In genomic region chr13:97971519-97971918, GRCh38 we compare ENCODE assay signal across 24 cellular contexts.
"Had no signal": no experiment of that assay in that cellular context is flagged by ENCODE, and none has a peak within 500 bp of the region (broad histone marks: within the 10 kb centered on the region; RNA-seq: fewer than 3 reads in every experiment).

No MANE protein-coding gene starts in this region.

- H3K27me3 ChIP-seq: colonic mucosa, gastrocnemius medialis, heart right ventricle, left lung had no signal

- H3K36me3 ChIP-seq: colonic mucosa, esophagus squamous epithelium, gastrocnemius medialis, heart right ventricle, left lung, lower lobe of right lung had no signal

- H3K27ac ChIP-seq: colonic mucosa, epithelial cell of prostate, esophagus squamous epithelium, gastrocnemius medialis, heart right ventricle, left lung, lower lobe of right lung had no signal

- H3K4me1 Mint-ChIP-seq: endodermal cell had no signal

- H3K4me3 ChIP-seq: colonic mucosa, esophagus squamous epithelium, gastrocnemius medialis, heart right ventricle, left lung, lower lobe of right lung, mucosa of descending colon had no signal

- DNase-seq: colonic mucosa; cortex of kidney; effector CD8-positive, alpha-beta T cell; effector memory CD8-positive, alpha-beta T cell; endodermal cell; erythroblast; esophagus squamous epithelium; foreskin fibroblast; foreskin melanocyte; gastrocnemius medialis; glutamatergic neuron; head of caudate nucleus; heart right ventricle; hippocampal formation; left cardiac atrium; left lung; left ventricle myocardium superior; lower lobe of right lung; mesenchymal stem cell; mucosa of descending colon; naive B cell had no signal

- H3K36me3 Mint-ChIP-seq: mesothelial cell of epicardium, naive B cell had no signal

- H3K9me3 Mint-ChIP-seq: dendritic cell treated with granulocyte-macrophage colony-stimulating factor and Interleukin-4, amounts not matched to agents 40 ng/mL and 50 ng/mL, for 4 days; effector memory CD8-positive, alpha-beta T cell; endodermal cell; mesothelial cell of epicardium had no signal

- H3K4me1 ChIP-seq: colonic mucosa had no signal

- H3K9me3 ChIP-seq: colonic mucosa, esophagus squamous epithelium, gastrocnemius medialis, heart right ventricle, left lung, lower lobe of right lung, mucosa of descending colon had no signal

- H3K27ac Mint-ChIP-seq: dendritic cell treated with granulocyte-macrophage colony-stimulating factor and Interleukin-4, amounts not matched to agents 40 ng/mL and 50 ng/mL, for 4 days; effector memory CD8-positive, alpha-beta T cell; endodermal cell; mesothelial cell of epicardium; naive B cell had no signal

- H3K4me3 Mint-ChIP-seq: dendritic cell treated with granulocyte-macrophage colony-stimulating factor and Interleukin-4, amounts not matched to agents 40 ng/mL and 50 ng/mL, for 4 days; effector memory CD8-positive, alpha-beta T cell; endodermal cell; mesothelial cell of epicardium had no signal
